11 cellular contexts compared by ENCODE assay signal in genomic region chr22:30313527-30314385, GRCh38. TPM values are rescaled to one million over a fixed set of nuclear protein-coding genes. Genes with fewer than 3 reads are reported as not detected.
DNase-seq lines count a peak whose midpoint lies in the region; ATAC-seq and TF ChIP-seq lines count a peak whose summit lies in the region.
"Had no signal": no experiment of that assay in that cellular context is flagged by ENCODE, and none has a peak within 500 bp of the region (broad histone marks: within the 10 kb centered on the region; RNA-seq: fewer than 3 reads in every experiment).

No MANE protein-coding gene starts in this region.

- H3K36me3 Mint-ChIP-seq in MCF 10A (ENCODE audit: insufficient read depth, unreplicated experiment): peaks cover 4% of the 10 kb centered on the region
- H3K36me3 Mint-ChIP-seq in activated T-helper 17 cell treated with anti-CD3 and anti-CD28 coated beads, Interleukin-2, amount 50 U/mL, for 72 hours (ENCODE audit: low read depth): peaks cover 58% of the 10 kb centered on the region
- peaks cover 14% of the 10 kb centered on the region for H3K36me3 Mint-ChIP-seq in memory B cell

- WGBS in urinary bladder: 79% methylated on average over 6 of the region's 8 CpGs

- ATAC-seq in activated T-helper 17 cell treated with anti-CD3 and anti-CD28 coated beads, Interleukin-2, amount 50 U/mL, for 72 hours (replicated peaks): peak; percentile 17
- no peak for ATAC-seq in memory B cell (ENCODE audit: low read depth)

- no peak overlapping the region for H3K4me3 Mint-ChIP-seq in MCF 10A (ENCODE audit: unreplicated experiment)
- H3K4me3 Mint-ChIP-seq in activated T-helper 17 cell treated with anti-CD3 and anti-CD28 coated beads, Interleukin-2, amount 50 U/mL, for 72 hours: peak overlapping the region; percentile 80
- H3K4me3 Mint-ChIP-seq in memory B cell: peak overlapping the region; percentile 21

- TF ChIP-seq CTCF in breast epithelium (IDR thresholded peaks at IDR 0.05): no peak
- no peak for TF ChIP-seq CTCF in MCF 10A (IDR thresholded peaks at IDR 0.05; ENCODE audit: unreplicated experiment)

- POLR2A ChIA-PET in MCF 10A (lab: Yijun Ruan, JAX): interaction anchor here (4.5 to 6.4 kb wide), 3 partner anchors 10 to 24 kb away, joined by 31 to 47 read pairs (median 36); partner anchors contain the start of genes CASTOR1 and TBC1D10A

- H3K9me3 Mint-ChIP-seq in MCF 10A (ENCODE audit: unreplicated experiment): no peaks in the 10 kb centered on the region
- H3K9me3 Mint-ChIP-seq in activated T-helper 17 cell treated with anti-CD3 and anti-CD28 coated beads, Interleukin-2, amount 50 U/mL, for 72 hours: no peaks in the 10 kb centered on the region
- no peaks in the 10 kb centered on the region for H3K9me3 Mint-ChIP-seq in memory B cell

- H3K4me1 Mint-ChIP-seq in MCF 10A (ENCODE audit: insufficient read depth, unreplicated experiment) (peaks cover 49% of the 10 kb centered on the region), memory B cell (peaks cover 69% of the 10 kb centered on the region)
- peaks cover 85% of the 10 kb centered on the region for H3K4me1 Mint-ChIP-seq in activated T-helper 17 cell treated with anti-CD3 and anti-CD28 coated beads, Interleukin-2, amount 50 U/mL, for 72 hours

- peaks cover 21 to 35% of the 10 kb centered on the region in 2 donors for H3K4me1 ChIP-seq in breast epithelium
- H3K4me1 ChIP-seq in urinary bladder (ENCODE audit: insufficient read depth): no peaks in the 10 kb centered on the region

- H3K36me3 ChIP-seq in breast epithelium (no peaks in the 10 kb centered on the region), urinary bladder (ENCODE audit: insufficient read depth) (no peaks in the 10 kb centered on the region)

- H3K27me3 ChIP-seq in breast epithelium: no peaks in the 10 kb centered on the region

- H3K9me3 ChIP-seq in breast epithelium: no peaks in the 10 kb centered on the region

- intact Hi-C loops in breast epithelium (cut with DNase I; ENCODE audit: low total_unique reads) (no loop called here), MCF 10A (cut with micrococcal nuclease) (no loop called here)

- H3K4me3 ChIP-seq in breast epithelium: no peak overlapping the region
- no peak overlapping the region for H3K4me3 ChIP-seq in urinary bladder (ENCODE audit: low read depth, low read length)

- TF ChIP-seq POLR2A in breast epithelium (IDR thresholded peaks at IDR 0.05): no peak

- H3K27me3 Mint-ChIP-seq in MCF 10A (ENCODE audit: insufficient read depth, unreplicated experiment): no peaks in the 10 kb centered on the region
- H3K27me3 Mint-ChIP-seq in activated T-helper 17 cell treated with anti-CD3 and anti-CD28 coated beads, Interleukin-2, amount 50 U/mL, for 72 hours: no peaks in the 10 kb centered on the region
- H3K27me3 Mint-ChIP-seq in memory B cell: no peaks in the 10 kb centered on the region

- H3K27ac Mint-ChIP-seq in MCF 10A (ENCODE audit: low read depth, unreplicated experiment): no peak overlapping the region
- H3K27ac Mint-ChIP-seq in activated T-helper 17 cell treated with anti-CD3 and anti-CD28 coated beads, Interleukin-2, amount 50 U/mL, for 72 hours: peak overlapping the region; percentile 92
- H3K27ac Mint-ChIP-seq in memory B cell: peak overlapping the region; percentile 32

- no peak for DNase-seq in breast epithelium (ENCODE audit: low spot score in 2 of 2)
- DNase-seq in MCF 10A (ENCODE audit: unreplicated experiment): no peak
- no peak for DNase-seq in memory B cell (ENCODE audit: low spot score in 2 of 2)
- no peak for DNase-seq in NOMO-1 treated with DMSO at 0.1 percent for 48 hours (lab: John Stamatoyannopoulos, UW; ENCODE audit: unreplicated experiment)
- no peak for DNase-seq in HPDE6-E6E7 (ENCODE audit: extremely low spot score)
- no peak for DNase-seq in putamen (ENCODE audit: low spot score)
- DNase-seq: NCI-H2029; stimulated activated CD4-positive, alpha-beta T cell treated with anti-CD3 and anti-CD28 coated beads, Interleukin-4, amount 100 ng/mL, for 1 hour had no signal

- peak overlapping the region; percentile 62 to 68 for H3K27ac ChIP-seq in breast epithelium
- H3K27ac ChIP-seq in urinary bladder (ENCODE audit: low read depth): peak overlapping the region; percentile 11

- CTCF ChIA-PET in MCF 10A (lab: Yijun Ruan, JAX): interaction anchor here (0.7 to 4.7 kb wide), 4 partner anchors 26 to 120 kb away, joined by 3 to 26 read pairs (median 3); partner anchors contain the start of genes CASTOR1, CCDC157 and SF3A1

- no TSS peak for BruUV-seq in MCF 10A (replicated peaks; lab: Mats Ljungman, UMichigan)

RNA-seq across cellular contexts. Expression of gene TBC1D10A, which starts 13.0 kb away (rescaled TPM):
- total RNA-seq in breast epithelium (10 to 100 TPM; 25.0 to 50.1 (median 32.4) TPM), MCF 10A (2022) (11.1 and 13.1 TPM in 2 replicates), urinary bladder (8.4 TPM)
- 10 to 100 TPM; 26.9 to 41.2 TPM for total RNA-seq in activated T-helper 17 cell treated with anti-CD3 and anti-CD28 coated beads, Interleukin-2, amount 50 U/mL, for 72 hours
- polyA plus RNA-seq in urinary bladder: 31.7 TPM

RNA-seq across cellular contexts. Expression of gene CASTOR1, which starts 24.5 kb away (rescaled TPM):
- total RNA-seq in breast epithelium (10 to 100 TPM; 15.5 to 26.6 (median 20.6) TPM), MCF 10A (2022) (1.2 and 4.8 TPM in 2 replicates), urinary bladder (7.5 TPM)
- total RNA-seq in activated T-helper 17 cell treated with anti-CD3 and anti-CD28 coated beads, Interleukin-2, amount 50 U/mL, for 72 hours: 1 to 10 TPM; 4.6 to 4.8 TPM
- polyA plus RNA-seq in urinary bladder: 21.7 TPM

RNA-seq across cellular contexts. Expression of gene SF3A1, which starts 42.9 kb away (rescaled TPM):
- total RNA-seq in breast epithelium (10 to 100 TPM; 47.7 to 68.6 (median 47.9) TPM), MCF 10A (2022) (167 and 193 TPM in 2 replicates), urinary bladder (27.5 TPM)
- 100 to 1,000 TPM; 275 to 294 TPM for total RNA-seq in activated T-helper 17 cell treated with anti-CD3 and anti-CD28 coated beads, Interleukin-2, amount 50 U/mL, for 72 hours
- polyA plus RNA-seq in urinary bladder: 53.6 TPM

RNA-seq across cellular contexts. Expression of gene CCDC157, which starts 43.1 kb away (rescaled TPM):
- total RNA-seq in breast epithelium (1 to 10 TPM; 2.6 to 7.5 (median 6.6) TPM), MCF 10A (2022) (1.1 and 1.7 TPM in 2 replicates), urinary bladder (2.1 TPM)
- 1 to 10 TPM in 1 of 2 donors, under 1 TPM in 1; 0.50 to 2.5 TPM for total RNA-seq in activated T-helper 17 cell treated with anti-CD3 and anti-CD28 coated beads, Interleukin-2, amount 50 U/mL, for 72 hours
- 2.0 TPM for polyA plus RNA-seq in urinary bladder

RNA-seq across cellular contexts. Expression of gene OSM, which starts 47.1 kb away (rescaled TPM):
- total RNA-seq in breast epithelium: 1 to 10 TPM; 1.3 to 2.5 (median 1.3) TPM
- total RNA-seq in MCF 10A (2022): not detected in 2 replicates
- 10 to 100 TPM; 41.1 to 88.6 TPM for total RNA-seq in activated T-helper 17 cell treated with anti-CD3 and anti-CD28 coated beads, Interleukin-2, amount 50 U/mL, for 72 hours
- total RNA-seq in urinary bladder: 0.32 TPM
- polyA plus RNA-seq in urinary bladder: 1.3 TPM
- total RNA-seq: kidney epithelial cell had no signal
